In genomic region chr17:50548831-50549230, GRCh38 we compare ENCODE assay signal across 1 cellular context.
TF ChIP-seq lines count a peak whose summit lies in the region.

No MANE protein-coding gene starts in this region.

TF ChIP-seq in HCT116, 20 proteins besides CTCF, POLR2A, EP300 and RAD21 (continued from another document):
- TF ChIP-seq CEBPB (IDR thresholded peaks at IDR 0.05; ENCODE audit: low read depth) (no peak), SP1 (IDR thresholded peaks at IDR 0.05; ENCODE audit: low read depth) (no peak)
